In the genomic region with DNA sequence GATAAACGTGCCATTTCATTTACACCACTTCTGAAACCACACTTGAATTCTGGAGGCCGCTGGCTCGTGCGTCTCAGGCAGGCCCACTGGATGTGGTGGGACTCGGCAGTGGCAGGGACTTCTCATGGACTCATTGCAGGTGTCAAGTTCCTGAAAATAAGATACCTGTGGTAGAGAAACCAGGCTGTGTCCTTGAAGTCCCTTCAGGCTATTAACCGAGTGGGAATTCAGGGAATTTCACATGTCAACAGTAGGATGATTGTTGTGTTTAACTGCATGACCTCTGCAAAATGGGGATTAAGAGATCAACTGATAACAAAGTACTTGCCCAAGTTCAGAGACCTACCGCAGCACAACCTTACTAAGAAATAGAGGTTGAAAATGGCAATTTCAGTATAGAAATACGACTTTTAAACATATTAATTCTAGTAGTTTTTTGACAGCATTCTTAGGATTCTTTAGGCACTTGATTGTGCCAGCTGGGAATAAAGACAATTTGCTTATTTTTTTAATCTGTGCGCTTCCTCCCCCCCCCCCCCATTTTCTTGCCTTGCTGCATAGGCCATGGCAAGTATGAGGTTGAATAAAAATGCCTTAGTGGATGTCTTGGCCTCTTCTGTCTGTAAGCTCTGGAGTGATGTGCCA, we compare ENCODE assay signal across 1 cellular context.
TF ChIP-seq lines count a peak whose summit lies in the region.

No MANE protein-coding gene starts in this region.

TF ChIP-seq in GM23338, 12 proteins besides CTCF, POLR2A, EP300 and RAD21 (continued from another document):
- TF ChIP-seq, protein P1, sequence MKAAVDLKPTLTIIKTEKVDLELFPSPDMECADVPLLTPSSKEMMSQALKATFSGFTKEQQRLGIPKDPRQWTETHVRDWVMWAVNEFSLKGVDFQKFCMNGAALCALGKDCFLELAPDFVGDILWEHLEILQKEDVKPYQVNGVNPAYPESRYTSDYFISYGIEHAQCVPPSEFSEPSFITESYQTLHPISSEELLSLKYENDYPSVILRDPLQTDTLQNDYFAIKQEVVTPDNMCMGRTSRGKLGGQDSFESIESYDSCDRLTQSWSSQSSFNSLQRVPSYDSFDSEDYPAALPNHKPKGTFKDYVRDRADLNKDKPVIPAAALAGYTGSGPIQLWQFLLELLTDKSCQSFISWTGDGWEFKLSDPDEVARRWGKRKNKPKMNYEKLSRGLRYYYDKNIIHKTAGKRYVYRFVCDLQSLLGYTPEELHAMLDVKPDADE (IDR thresholded peaks at IDR 0.05) = no peak
- TF ChIP-seq CREB1 (CRISPR knock-in tag; IDR thresholded peaks at IDR 0.05; ENCODE audit: low read depth) (no peak), JUNB (IDR thresholded peaks at IDR 0.05; ENCODE audit: unreplicated experiment) (no peak), NANOG (IDR thresholded peaks at IDR 0.05; ENCODE audit: borderline replicate concordance) (no peak)
